ENCODE assay signal across 1 cellular context in the genomic region with DNA sequence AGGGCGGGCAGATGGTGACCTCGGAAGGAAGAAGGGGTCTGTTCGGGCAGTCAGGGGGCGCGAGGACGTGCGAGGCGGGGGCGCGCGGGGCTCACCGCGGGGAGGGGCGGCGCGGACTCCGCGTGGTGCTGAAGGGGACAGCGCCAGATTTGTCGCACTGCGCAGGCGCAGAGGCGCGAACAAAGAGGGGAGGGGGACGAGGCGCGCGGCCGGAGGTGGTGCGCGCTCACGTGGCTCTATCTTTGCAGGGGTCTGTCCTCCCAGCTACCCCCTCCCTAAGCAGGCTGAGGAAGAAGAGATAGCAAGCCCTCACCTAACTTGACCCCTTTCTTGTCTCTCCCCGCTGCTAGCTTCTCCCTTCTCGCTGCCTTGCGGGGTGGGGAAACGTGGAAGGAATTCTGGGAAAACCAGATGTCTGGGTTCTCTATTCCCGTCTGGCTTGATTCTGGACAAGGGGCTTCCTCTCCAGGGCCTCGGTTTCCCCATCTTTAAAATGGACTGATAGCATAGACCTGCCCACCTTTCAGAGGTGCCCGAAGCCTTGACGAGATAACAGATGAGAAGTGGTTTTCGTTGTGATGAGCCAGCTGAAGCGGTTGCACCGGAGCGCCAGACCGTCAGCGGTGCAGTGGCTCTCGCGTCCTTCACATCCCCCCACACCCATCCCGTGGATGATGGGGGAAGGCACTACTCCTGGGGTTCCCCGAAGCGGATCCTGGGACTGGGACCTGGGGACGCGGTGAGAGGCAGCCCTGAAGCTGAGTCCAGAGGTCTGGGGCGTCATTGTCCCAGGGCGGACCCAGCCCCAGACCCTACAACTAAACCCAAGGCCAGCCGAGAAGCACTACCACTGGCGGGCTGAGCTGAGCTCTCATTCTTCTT.
TF ChIP-seq lines count a peak whose summit lies in the region.

No MANE protein-coding gene starts in this region.

TF ChIP-seq in HepG2, 621 proteins besides CTCF, POLR2A, EP300 and RAD21 (continued from another document and continues in another):
- peak; percentile 69 for TF ChIP-seq ZNF687 (CRISPR knock-in tag; IDR thresholded peaks at IDR 0.05)
- TF ChIP-seq, protein P1, sequence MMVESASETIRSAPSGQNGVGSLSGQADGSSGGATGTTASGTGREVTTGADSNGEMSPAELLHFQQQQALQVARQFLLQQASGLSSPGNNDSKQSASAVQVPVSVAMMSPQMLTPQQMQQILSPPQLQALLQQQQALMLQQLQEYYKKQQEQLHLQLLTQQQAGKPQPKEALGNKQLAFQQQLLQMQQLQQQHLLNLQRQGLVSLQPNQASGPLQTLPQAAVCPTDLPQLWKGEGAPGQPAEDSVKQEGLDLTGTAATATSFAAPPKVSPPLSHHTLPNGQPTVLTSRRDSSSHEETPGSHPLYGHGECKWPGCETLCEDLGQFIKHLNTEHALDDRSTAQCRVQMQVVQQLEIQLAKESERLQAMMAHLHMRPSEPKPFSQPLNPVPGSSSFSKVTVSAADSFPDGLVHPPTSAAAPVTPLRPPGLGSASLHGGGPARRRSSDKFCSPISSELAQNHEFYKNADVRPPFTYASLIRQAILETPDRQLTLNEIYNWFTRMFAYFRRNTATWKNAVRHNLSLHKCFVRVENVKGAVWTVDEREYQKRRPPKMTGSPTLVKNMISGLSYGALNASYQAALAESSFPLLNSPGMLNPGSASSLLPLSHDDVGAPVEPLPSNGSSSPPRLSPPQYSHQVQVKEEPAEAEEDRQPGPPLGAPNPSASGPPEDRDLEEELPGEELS (CRISPR knock-in tag; IDR thresholded peaks at IDR 0.05): peak; percentile 32; the same call in 1 of the 2 replicates
- no peak for TF ChIP-seq ZBTB33 (CRISPR knock-in tag; IDR thresholded peaks at IDR 0.05)
- TF ChIP-seq ZSCAN31 (CRISPR knock-in tag; IDR thresholded peaks at IDR 0.05; ENCODE audit: low read depth): peak; percentile 70; the same call in 1 of the 2 replicates
- peak; percentile 69; the same call in 1 of the 2 replicates for TF ChIP-seq E2F2 (CRISPR knock-in tag; IDR thresholded peaks at IDR 0.05; ENCODE audit: borderline replicate concordance)
- TF ChIP-seq ZSCAN9 (CRISPR knock-in tag; IDR thresholded peaks at IDR 0.05; ENCODE audit: borderline replicate concordance): peak; percentile 89; the same call in 1 of the 2 replicates
- TF ChIP-seq ZFAT (CRISPR knock-in tag; conservative IDR thresholded peaks at IDR 0.05): 0 out of 2 replicates have a peak, but pooled peaks have one; percentile 55
- no peak for TF ChIP-seq POLR2AphosphoS2 (IDR thresholded peaks at IDR 0.05; ENCODE audit: low read depth, low read length)
- peak; percentile 72; the same call in 1 of the 2 replicates for TF ChIP-seq ARID2 (CRISPR knock-in tag; IDR thresholded peaks at IDR 0.05; ENCODE audit: borderline replicate concordance)
- TF ChIP-seq JDP2 (CRISPR knock-in tag; IDR thresholded peaks at IDR 0.05; ENCODE audit: borderline replicate concordance): no peak
- no peak for TF ChIP-seq ZNF776 (CRISPR knock-in tag; IDR thresholded peaks at IDR 0.05)
- TF ChIP-seq MIER2 (CRISPR knock-in tag; IDR thresholded peaks at IDR 0.05): peak; percentile 94
- peak; percentile 94 for TF ChIP-seq ZFP82 (CRISPR knock-in tag; IDR thresholded peaks at IDR 0.05; ENCODE audit: borderline replicate concordance)
- peak; percentile 80; the same call in 1 of the 2 replicates for TF ChIP-seq MAF1 (CRISPR knock-in tag; IDR thresholded peaks at IDR 0.05; ENCODE audit: borderline replicate concordance)
- peak; percentile 59; the same call in 1 of the 2 replicates for TF ChIP-seq ZNF674 (CRISPR knock-in tag; IDR thresholded peaks at IDR 0.05; ENCODE audit: low read depth)
- peak; percentile 52; the same call in 1 of the 2 replicates for TF ChIP-seq ZNF879 (CRISPR knock-in tag; IDR thresholded peaks at IDR 0.05)
- TF ChIP-seq HOXA5 (CRISPR knock-in tag; IDR thresholded peaks at IDR 0.05): peak; percentile 95
- TF ChIP-seq WIZ (CRISPR knock-in tag; IDR thresholded peaks at IDR 0.05): peak; percentile 76
- TF ChIP-seq MED13 (CRISPR knock-in tag; IDR thresholded peaks at IDR 0.05): peak; percentile 81
- peak; percentile 48; the same call in 1 of the 2 replicates for TF ChIP-seq REPIN1 (CRISPR knock-in tag; IDR thresholded peaks at IDR 0.05; ENCODE audit: borderline replicate concordance, low read depth)
- TF ChIP-seq, protein P2, sequence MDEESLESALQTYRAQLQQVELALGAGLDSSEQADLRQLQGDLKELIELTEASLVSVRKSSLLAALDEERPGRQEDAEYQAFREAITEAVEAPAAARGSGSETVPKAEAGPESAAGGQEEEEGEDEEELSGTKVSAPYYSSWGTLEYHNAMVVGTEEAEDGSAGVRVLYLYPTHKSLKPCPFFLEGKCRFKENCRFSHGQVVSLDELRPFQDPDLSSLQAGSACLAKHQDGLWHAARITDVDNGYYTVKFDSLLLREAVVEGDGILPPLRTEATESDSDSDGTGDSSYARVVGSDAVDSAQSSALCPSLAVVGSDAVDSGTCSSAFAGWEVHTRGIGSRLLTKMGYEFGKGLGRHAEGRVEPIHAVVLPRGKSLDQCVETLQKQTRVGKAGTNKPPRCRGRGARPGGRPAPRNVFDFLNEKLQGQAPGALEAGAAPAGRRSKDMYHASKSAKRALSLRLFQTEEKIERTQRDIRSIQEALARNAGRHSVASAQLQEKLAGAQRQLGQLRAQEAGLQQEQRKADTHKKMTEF (CRISPR knock-in tag; IDR thresholded peaks at IDR 0.05): peak; percentile 29; the same call in 1 of the 2 replicates
- TF ChIP-seq PBX3 (CRISPR knock-in tag; IDR thresholded peaks at IDR 0.05; ENCODE audit: borderline replicate concordance): 0 out of 2 replicates have a peak, but pooled peaks have one; percentile 68
- peak; percentile 36; the same call in 1 of the 2 replicates for TF ChIP-seq ZNF501 (CRISPR knock-in tag; IDR thresholded peaks at IDR 0.05)
- TF ChIP-seq KLF12 (CRISPR knock-in tag; IDR thresholded peaks at IDR 0.05; ENCODE audit: borderline replicate concordance): 0 out of 2 replicates have a peak, but pooled peaks have one; percentile 78
- peak; percentile 59 for TF ChIP-seq SALL1 (CRISPR knock-in tag; IDR thresholded peaks at IDR 0.05)
- TF ChIP-seq ZNF83 (CRISPR knock-in tag; IDR thresholded peaks at IDR 0.05; ENCODE audit: borderline replicate concordance): no peak
- TF ChIP-seq HHEX (CRISPR knock-in tag; IDR thresholded peaks at IDR 0.05): no peak
- TF ChIP-seq ZNF230 (CRISPR knock-in tag; IDR thresholded peaks at IDR 0.05): peak; percentile 24; the same call in 1 of the 2 replicates
- peak; percentile 65; the same call in 1 of the 2 replicates for TF ChIP-seq ZNF275 (CRISPR knock-in tag; IDR thresholded peaks at IDR 0.05; ENCODE audit: borderline replicate concordance)
- no peak for TF ChIP-seq ZBTB8A (CRISPR knock-in tag; IDR thresholded peaks at IDR 0.05; ENCODE audit: borderline replicate concordance, low read depth)
- peak; percentile 78; the same call in 1 of the 2 replicates for TF ChIP-seq POGK (CRISPR knock-in tag; conservative IDR thresholded peaks at IDR 0.05)
- TF ChIP-seq ATF7-NPFF (CRISPR knock-in tag; IDR thresholded peaks at IDR 0.05; ENCODE audit: low read depth): peak; percentile 67; the same call in 1 of the 2 replicates
- TF ChIP-seq HNF1B (CRISPR knock-in tag; IDR thresholded peaks at IDR 0.05): 0 out of 2 replicates have a peak, but pooled peaks have one; percentile 35
- TF ChIP-seq, protein P3, sequence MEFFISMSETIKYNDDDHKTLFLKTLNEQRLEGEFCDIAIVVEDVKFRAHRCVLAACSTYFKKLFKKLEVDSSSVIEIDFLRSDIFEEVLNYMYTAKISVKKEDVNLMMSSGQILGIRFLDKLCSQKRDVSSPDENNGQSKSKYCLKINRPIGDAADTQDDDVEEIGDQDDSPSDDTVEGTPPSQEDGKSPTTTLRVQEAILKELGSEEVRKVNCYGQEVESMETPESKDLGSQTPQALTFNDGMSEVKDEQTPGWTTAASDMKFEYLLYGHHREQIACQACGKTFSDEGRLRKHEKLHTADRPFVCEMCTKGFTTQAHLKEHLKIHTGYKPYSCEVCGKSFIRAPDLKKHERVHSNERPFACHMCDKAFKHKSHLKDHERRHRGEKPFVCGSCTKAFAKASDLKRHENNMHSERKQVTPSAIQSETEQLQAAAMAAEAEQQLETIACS (CRISPR knock-in tag; IDR thresholded peaks at IDR 0.05): peak; percentile 94
